In genomic region chr3:138600341-138600740, GRCh38 we compare ENCODE assay signal across 21 cellular contexts. TPM values are rescaled to one million over a fixed set of nuclear protein-coding genes. Genes with fewer than 3 reads are reported as not detected.
DNase-seq lines count a peak whose midpoint lies in the region; ATAC-seq and TF ChIP-seq lines count a peak whose summit lies in the region.
"Had no signal": no experiment of that assay in that cellular context is flagged by ENCODE, and none has a peak within 500 bp of the region (broad histone marks: within the 10 kb centered on the region; RNA-seq: fewer than 3 reads in every experiment).

No MANE protein-coding gene starts in this region.

- ATAC-seq in upper lobe of right lung, result peak; percentile 71
- ATAC-seq: heart left ventricle, WTC11 had no signal

- TF ChIP-seq CTCF in ascending aorta (IDR thresholded peaks at IDR 0.05) (no peak), fibroblast of the aortic adventitia (IDR thresholded peaks at IDR 0.05; ENCODE audit: insufficient read depth, low read length) (no peak), upper lobe of right lung (IDR thresholded peaks at IDR 0.05) (no peak)

- DNase-seq in GM04504 (ENCODE audit: low read depth) (peak; percentile 35), ascending aorta (ENCODE audit: low spot score in 2 of 2) (no peak), fibroblast of the aortic adventitia (ENCODE audit: low read depth) (peak; percentile 7), upper lobe of right lung (no peak), foreskin melanocyte (no peak), NCI-H128 (lab: John Stamatoyannopoulos, UW; ENCODE audit: unreplicated experiment) (no peak)
- DNase-seq in activated CD4-positive, alpha-beta T cell treated with anti-CD3 and anti-CD28 coated beads for 48 hours, result no peak
- DNase-seq: activated CD4-positive, alpha-beta T cell treated with anti-CD3 and anti-CD28 coated beads, Interleukin-2, amount 50 U/mL, for 4 hours; CD8-positive, alpha-beta memory T cell; cerebellar nuclear complex; GOT3; heart left ventricle; Kasumi-1; naive B cell; NCI-H1105; NCI-H446 treated with DMSO at 0.1 percent for 48 hours; retina; stimulated activated CD4-positive, alpha-beta T cell treated with anti-CD3 and anti-CD28 coated beads, Interleukin-12 subunit alpha, Interleukin-12 subunit beta, amount 100 ng/mL, for 4 hours; stimulated activated CD4-positive, alpha-beta T cell treated with anti-CD3 and anti-CD28 coated beads, Interleukin-4, amount 100 ng/mL, for 4 hours; stimulated activated naive CD4-positive, alpha-beta T cell treated with Interleukin-2 at 50 U/mL for 16 hours had no signal

- H3K9me3 ChIP-seq in ascending aorta, result no peaks in the 10 kb centered on the region
- H3K9me3 ChIP-seq in upper lobe of right lung, result no peaks in the 10 kb centered on the region
- H3K9me3 ChIP-seq: heart left ventricle had no signal

- H3K27ac ChIP-seq in ascending aorta (peak overlapping the region; percentile 50 to 61), upper lobe of right lung (no peak overlapping the region)
- H3K27ac ChIP-seq: heart left ventricle had no signal

- H3K27me3 ChIP-seq in ascending aorta, result no peaks in the 10 kb centered on the region
- H3K27me3 ChIP-seq in upper lobe of right lung, result no peaks in the 10 kb centered on the region
- H3K27me3 ChIP-seq: heart left ventricle had no signal

- H3K4me3 ChIP-seq in ascending aorta (no peak overlapping the region), fibroblast of the aortic adventitia (ENCODE audit: low read depth, low read length) (no peak overlapping the region), upper lobe of right lung (no peak overlapping the region)
- H3K4me3 ChIP-seq: heart left ventricle had no signal

- no peaks in the 10 kb centered on the region for H3K4me1 ChIP-seq in ascending aorta
- H3K4me1 ChIP-seq in upper lobe of right lung, result no peaks in the 10 kb centered on the region
- H3K4me1 ChIP-seq: heart left ventricle had no signal

- H3K36me3 ChIP-seq in ascending aorta (no peaks in the 10 kb centered on the region), upper lobe of right lung (no peaks in the 10 kb centered on the region)
- H3K36me3 ChIP-seq: heart left ventricle had no signal

- intact Hi-C loops in ascending aorta (cut with DNase I) (no loop called here), upper lobe of right lung (cut with DNase I) (no loop called here)

RNA-seq across cellular contexts. Expression of gene CEP70, which starts 6.3 kb away (rescaled TPM):
- 7.6 TPM for total RNA-seq in ascending aorta
- total RNA-seq in fibroblast of the aortic adventitia (ENCODE audit: low replicate concordance), result 14.6 TPM in 2 replicates
- total RNA-seq in upper lobe of right lung, result 46.3 TPM

RNA-seq across cellular contexts. Expression of gene FAIM, which starts 8.2 kb away (rescaled TPM):
- 13.5 TPM for total RNA-seq in ascending aorta
- 6.0 and 16.1 TPM in 2 replicates for total RNA-seq in fibroblast of the aortic adventitia (ENCODE audit: low replicate concordance)
- 11.5 TPM for total RNA-seq in upper lobe of right lung

Comparison
In these comparisons a context has a peak if more than half of its experiments do, and no peak if none do; other contexts are left out.
1. DNase-seq: peak in GM04504 (single experiment) and fibroblast of the aortic adventitia (single experiment); none in ascending aorta (0 of 2), upper lobe of right lung (single experiment), foreskin melanocyte (single experiment), activated CD4-positive, alpha-beta T cell treated with anti-CD3 and anti-CD28 coated beads for 48 hours (single experiment) and NCI-H128 (single experiment).